ENCODE assay signal across 8 cellular contexts in genomic region chr11:18588297-18589252, GRCh38. TPM values are rescaled to one million over a fixed set of nuclear protein-coding genes. Genes with fewer than 3 reads are reported as not detected.
A peak's percentile ranks its signal among the peaks of the same experiment; 100 is the strongest.
DNase-seq lines count a peak whose midpoint lies in the region; ATAC-seq and FAIRE-seq lines count a peak whose summit lies in the region.

UEVLD (minus strand) TSS chr11:18588734; CDS start chr11:18588654, 80 bp downstream.

- POLR2A ChIA-PET in activated CD4-positive, alpha-beta T cell treated with anti-CD3 and anti-CD28 coated beads, Interleukin-2, amount 10 ng/mL, durations not matched to agents 7 days and 5 days (lab: Charles Lee) = interaction anchor here (1.1 to 1.6 kb wide), 2 partner anchors 10 to 45 kb away, joined by 4 to 7 read pairs; no protein-coding TSS in a partner anchor

- no peaks in the 10 kb centered on the region for H3K27me3 Mint-ChIP-seq in activated CD4-positive, alpha-beta T cell treated with anti-CD3 and anti-CD28 coated beads, Interleukin-2, amount 10 ng/mL, durations not matched to agents 7 days and 5 days

- CTCF ChIA-PET in activated CD4-positive, alpha-beta T cell treated with anti-CD3 and anti-CD28 coated beads, Interleukin-2, amount 10 ng/mL, durations not matched to agents 7 days and 5 days (lab: Charles Lee) = interaction anchor here (0.5 to 2.2 kb wide), 8 partner anchors 14 to 89 kb away, joined by 3 to 9 read pairs (median 3); partner anchors contain the start of gene SPTY2D1

- no peak within 1 kb of the TSS for H3K4me3 Mint-ChIP-seq in activated CD4-positive, alpha-beta T cell treated with anti-CD3 and anti-CD28 coated beads, Interleukin-2, amount 10 ng/mL, durations not matched to agents 7 days and 5 days

- no peak within 1 kb of the TSS for H3K27ac Mint-ChIP-seq in activated CD4-positive, alpha-beta T cell treated with anti-CD3 and anti-CD28 coated beads, Interleukin-2, amount 10 ng/mL, durations not matched to agents 7 days and 5 days

- peaks cover 13% of the 10 kb centered on the region for H3K4me1 Mint-ChIP-seq in activated CD4-positive, alpha-beta T cell treated with anti-CD3 and anti-CD28 coated beads, Interleukin-2, amount 10 ng/mL, durations not matched to agents 7 days and 5 days

- no peaks in the 10 kb centered on the region for H3K36me3 Mint-ChIP-seq in activated CD4-positive, alpha-beta T cell treated with anti-CD3 and anti-CD28 coated beads, Interleukin-2, amount 10 ng/mL, durations not matched to agents 7 days and 5 days (ENCODE audit: low read depth)

- ATAC-seq in HG03039 (IDR thresholded peaks at IDR 0.05; ENCODE audit: unreplicated experiment) (peak; percentile 70), left lobe of liver (peak; percentile 99)

- peak; percentile 62 for FAIRE-seq in A204.1 (lab: Jason Lieb, UNC)
- peak; percentile 63 for FAIRE-seq in GM18507 (lab: Jason Lieb, UNC)

- no peaks in the 10 kb centered on the region for H3K9me3 Mint-ChIP-seq in activated CD4-positive, alpha-beta T cell treated with anti-CD3 and anti-CD28 coated beads, Interleukin-2, amount 10 ng/mL, durations not matched to agents 7 days and 5 days

- DNase-seq in GM18507 (ENCODE audit: extremely low spot score, insufficient read length, low read depth) = peak; percentile 75
- DNase-seq in NCI-H345 treated with DMSO at 0.1 percent for 48 hours (lab: John Stamatoyannopoulos, UW; ENCODE audit: unreplicated experiment) = peak; percentile 57
- DNase-seq in activated CD4-positive, alpha-beta T cell treated with anti-CD3 and anti-CD28 coated beads, Interleukin-2, amount 10 ng/mL, durations not matched to agents 7 days and 5 days = peak; percentile 56
- DNase-seq in dermis microvascular lymphatic vessel endothelial cell (ENCODE audit: low read depth in 2 of 2) = peak; percentile 73 to 89
- DNase-seq in left lobe of liver (ENCODE audit: low spot score) = peak; percentile 92
- peak; percentile 67 for DNase-seq in stimulated activated CD4-positive, alpha-beta T cell treated with anti-CD3 and anti-CD28 coated beads, Interleukin-1b, Interleukin-23, amount 100 ng/mL, for 48 hours

RNA-seq across cellular contexts. Expression of gene UEVLD, which starts in this region (rescaled TPM):
- 10 to 100 TPM; 12.1 to 12.2 TPM for total RNA-seq in activated CD4-positive, alpha-beta T cell treated with anti-CD3 and anti-CD28 coated beads, Interleukin-2, amount 10 ng/mL, durations not matched to agents 7 days and 5 days
- total RNA-seq in dermis microvascular lymphatic vessel endothelial cell (18.2 and 20.0 TPM in 2 replicates), left lobe of liver (8.2 TPM)

Comparison
In these comparisons a context has a peak if more than half of its experiments do, and no peak if none do; other contexts are left out.
1. Peak in every context shown above with its lines: DNase-seq and ATAC-seq.